Comparison of ENCODE assay signal across 22 cellular contexts in genomic region chr20:12173333-12173732, GRCh38.
DNase-seq lines count a peak whose midpoint lies in the region; TF ChIP-seq lines count a peak whose summit lies in the region.
"Had no signal": no experiment of that assay in that cellular context is flagged by ENCODE, and none has a peak within 500 bp of the region (broad histone marks: within the 10 kb centered on the region; RNA-seq: fewer than 3 reads in every experiment).

No MANE protein-coding gene starts in this region.

- peak overlapping the region; percentile 18; the same call in 1 of the 2 replicates for H3K9ac ChIP-seq in KMS-11

- H2AFZ ChIP-seq in KMS-11 (ENCODE audit: low read depth) = peak overlapping the region; percentile 50; the same call in 1 of the 2 replicates

- no peak for TF ChIP-seq CTCF in KMS-11 (conservative IDR thresholded peaks at IDR 0.05; ENCODE audit: low read depth, low read length)

- no peak overlapping the region for H3K4me3 ChIP-seq in KMS-11 (IDR thresholded peaks at IDR 0.05; ENCODE audit: insufficient read depth, low read depth, low read length)
- H3K4me3 ChIP-seq: GM12878, Peyer's patch, SJSA1, spleen had no signal

- peaks cover 44% of the 10 kb centered on the region for H3K4me1 ChIP-seq in KMS-11 (ENCODE audit: low read depth, poor library complexity, severe bottlenecking)
- H3K4me1 ChIP-seq: Peyer's patch, SJSA1, spleen had no signal

- peak overlapping the region; percentile 93 for H3K4me2 ChIP-seq in KMS-11

- peak; percentile 2 for DNase-seq in NCI-H2107 treated with DMSO at 0.1 percent for 48 hours (lab: John Stamatoyannopoulos, UW; ENCODE audit: unreplicated experiment)
- no peak for DNase-seq in NCI-H2107 (lab: John Stamatoyannopoulos, UW)
- peak; percentile 58 for DNase-seq in NCI-H146 treated with DMSO at 0.1 percent for 48 hours (lab: John Stamatoyannopoulos, UW; ENCODE audit: unreplicated experiment)
- peak; percentile 19 for DNase-seq in fibroblast of peridontal ligament (ENCODE audit: extremely low read depth)
- DNase-seq in head of caudate nucleus = no peak
- no peak for DNase-seq in activated T-cell treated with anti-CD3 and anti-CD28 coated beads, Interleukin-2, amount 50 U/mL, for 48 hours
- no peak for DNase-seq in COLO829 (ENCODE audit: low spot score)
- DNase-seq: activated CD4-positive, alpha-beta memory T cell treated with anti-CD3 and anti-CD28 coated beads, Interleukin-2, amount 10 ng/mL, durations not matched to agents 7 days and 5 days; activated CD4-positive, CD25-positive, alpha-beta regulatory T cell treated with anti-CD3 and anti-CD28 coated beads, Interleukin-2, amount 50 U/mL, for 72 hours; activated effector memory CD4-positive, alpha-beta T cell treated with anti-CD3 and anti-CD28 coated beads, Interleukin-2, amount 50 U/mL, for 16 hours; AML-193; effector CD4-positive, alpha-beta T cell; natural killer cell; NCI-H226; Peyer's patch; spleen; stimulated activated CD4-positive, alpha-beta T cell treated with anti-CD3 and anti-CD28 coated beads, Interleukin-4, amount 100 ng/mL, for 1 hour; T-cell had no signal

- H3K79me2 ChIP-seq in KMS-11 (ENCODE audit: insufficient read depth, low read depth) = no peaks in the 10 kb centered on the region

- H3K27me3 ChIP-seq in KMS-11 (ENCODE audit: insufficient read depth, low read depth) = no peaks in the 10 kb centered on the region
- H3K27me3 ChIP-seq: Peyer's patch, SJSA1, spleen had no signal

- peak overlapping the region; percentile 84 for H3K27ac ChIP-seq in KMS-11
- H3K27ac ChIP-seq: epithelial cell of prostate, Peyer's patch, SJSA1, spleen had no signal

- no peaks in the 10 kb centered on the region for H4K20me1 ChIP-seq in KMS-11 (ENCODE audit: insufficient read depth)

- H3K36me3 ChIP-seq in KMS-11 (ENCODE audit: insufficient read depth) = no peaks in the 10 kb centered on the region
- H3K36me3 ChIP-seq: Peyer's patch, SJSA1, spleen had no signal

- intact Hi-C loops in head of caudate nucleus (cut with DNase I) = no loop called here

Comparison
In these comparisons a context has a peak if more than half of its experiments do, and no peak if none do; other contexts are left out.
1. DNase-seq: peak in NCI-H2107 treated with DMSO at 0.1 percent for 48 hours (single experiment), NCI-H146 treated with DMSO at 0.1 percent for 48 hours (single experiment) and fibroblast of peridontal ligament (single experiment); none in NCI-H2107 (single experiment), head of caudate nucleus (0 of 42), activated T-cell treated with anti-CD3 and anti-CD28 coated beads, Interleukin-2, amount 50 U/mL, for 48 hours (0 of 2) and COLO829 (single experiment).